In genomic region chr2:151973901-151974199, GRCh38 we compare ENCODE assay signal across 9 cellular contexts.
DNase-seq lines count a peak whose midpoint lies in the region; ATAC-seq, FAIRE-seq and TF ChIP-seq lines count a peak whose summit lies in the region.
"Had no signal": no experiment of that assay in that cellular context is flagged by ENCODE, and none has a peak within 500 bp of the region (broad histone marks: within the 10 kb centered on the region; RNA-seq: fewer than 3 reads in every experiment).

No MANE protein-coding gene starts in this region.

- H3K4me1 Mint-ChIP-seq in nephron, result peaks cover 44% of the 10 kb centered on the region
- H3K4me1 Mint-ChIP-seq in activated T-helper 1 cell treated with anti-CD3 and anti-CD28 coated beads, Interleukin-12 subunit alpha, Interleukin-12 subunit beta, Interleukin-2, Interleukin-4 antibody, amounts not matched to agents 30 ng/mL and 10 ng/mL and 1 ng/mL, durations not matched to agents 14 hours and 24 hours and 36 hours (ENCODE audit: low read depth), result peaks cover 23% of the 10 kb centered on the region

- 22 to 26% methylated on average over 7 to 8 of the region's 8 CpGs for WGBS in ectodermal cell, 2 experiments

- H3K27me3 Mint-ChIP-seq in nephron (ENCODE audit: low read depth), result no peaks in the 10 kb centered on the region
- H3K27me3 Mint-ChIP-seq in activated T-helper 1 cell treated with anti-CD3 and anti-CD28 coated beads, Interleukin-12 subunit alpha, Interleukin-12 subunit beta, Interleukin-2, Interleukin-4 antibody, amounts not matched to agents 30 ng/mL and 10 ng/mL and 1 ng/mL, durations not matched to agents 14 hours and 24 hours and 36 hours (ENCODE audit: insufficient read depth), result peaks cover 6% of the 10 kb centered on the region

- TF ChIP-seq POLR2A in GM12892 (IDR thresholded peaks at IDR 0.05; ENCODE audit: low read depth, low read length), result no peak

- DNase-seq in GM12892 (ENCODE audit: insufficient read length) (no peak), NCI-H345 treated with DMSO at 0.1 percent for 48 hours (lab: John Stamatoyannopoulos, UW; ENCODE audit: unreplicated experiment) (peak; percentile 79)
- DNase-seq in activated T-helper 1 cell treated with anti-CD3 and anti-CD28 coated beads, Interleukin-12 subunit alpha, Interleukin-12 subunit beta, Interleukin-2, Interleukin-4 antibody, amounts not matched to agents 30 ng/mL and 10 ng/mL and 1 ng/mL, durations not matched to agents 14 hours and 24 hours and 36 hours (ENCODE audit: low spot score), result no peak
- DNase-seq: cortex of kidney had no signal

- H3K9me3 Mint-ChIP-seq in nephron, result no peaks in the 10 kb centered on the region
- H3K9me3 Mint-ChIP-seq in activated T-helper 1 cell treated with anti-CD3 and anti-CD28 coated beads, Interleukin-12 subunit alpha, Interleukin-12 subunit beta, Interleukin-2, Interleukin-4 antibody, amounts not matched to agents 30 ng/mL and 10 ng/mL and 1 ng/mL, durations not matched to agents 14 hours and 24 hours and 36 hours, result no peaks in the 10 kb centered on the region

- peaks cover 11% of the 10 kb centered on the region for H3K4me1 ChIP-seq in ectodermal cell (ENCODE audit: control insufficient read depth, insufficient read depth, low read length)

- H3K4me3 Mint-ChIP-seq in nephron, result peak overlapping the region; percentile 53 to 70 (median 55)
- no peak overlapping the region for H3K4me3 Mint-ChIP-seq in activated T-helper 1 cell treated with anti-CD3 and anti-CD28 coated beads, Interleukin-12 subunit alpha, Interleukin-12 subunit beta, Interleukin-2, Interleukin-4 antibody, amounts not matched to agents 30 ng/mL and 10 ng/mL and 1 ng/mL, durations not matched to agents 14 hours and 24 hours and 36 hours

- H3K27ac ChIP-seq in ectodermal cell (ENCODE audit: insufficient read depth, low read depth, low read length, poor library complexity, severe bottlenecking), result no peak overlapping the region

- intact Hi-C loops in activated T-helper 1 cell treated with anti-CD3 and anti-CD28 coated beads, Interleukin-12 subunit alpha, Interleukin-12 subunit beta, Interleukin-2, Interleukin-4 antibody, amounts not matched to agents 30 ng/mL and 10 ng/mL and 1 ng/mL, durations not matched to agents 14 hours and 24 hours and 36 hours (cut with micrococcal nuclease), result no loop called here

- peak; percentile 91 for FAIRE-seq in GM12892 (lab: Jason Lieb, UNC)

- H3K36me3 ChIP-seq in ectodermal cell (ENCODE audit: control insufficient read depth, insufficient read depth, low read length), result no peaks in the 10 kb centered on the region

- no peak for ATAC-seq in GM18868 (IDR thresholded peaks at IDR 0.05; ENCODE audit: unreplicated experiment)
- no peak for ATAC-seq in HG02970 (IDR thresholded peaks at IDR 0.05; ENCODE audit: low FRiP score, unreplicated experiment)
- no peak for ATAC-seq in HG03095 (IDR thresholded peaks at IDR 0.05; ENCODE audit: unreplicated experiment)

- no peaks in the 10 kb centered on the region for H3K9me3 ChIP-seq in ectodermal cell (ENCODE audit: control insufficient read depth, low read length)

- H3K4me3 ChIP-seq in ectodermal cell (ENCODE audit: insufficient read depth, low read depth, low read length), result peak overlapping the region; percentile 11

- H3K36me3 Mint-ChIP-seq in nephron (ENCODE audit: low read depth), result no peaks in the 10 kb centered on the region
- H3K36me3 Mint-ChIP-seq in activated T-helper 1 cell treated with anti-CD3 and anti-CD28 coated beads, Interleukin-12 subunit alpha, Interleukin-12 subunit beta, Interleukin-2, Interleukin-4 antibody, amounts not matched to agents 30 ng/mL and 10 ng/mL and 1 ng/mL, durations not matched to agents 14 hours and 24 hours and 36 hours (ENCODE audit: low read depth), result no peaks in the 10 kb centered on the region

- TF ChIP-seq CTCF in nephron (IDR thresholded peaks at IDR 0.05; ENCODE audit: unreplicated experiment in 3 of 3), result no peak

- H3K27ac Mint-ChIP-seq in nephron, result peak overlapping the region in 2 of 3 experiments; percentile 9 to 66
- no peak overlapping the region for H3K27ac Mint-ChIP-seq in activated T-helper 1 cell treated with anti-CD3 and anti-CD28 coated beads, Interleukin-12 subunit alpha, Interleukin-12 subunit beta, Interleukin-2, Interleukin-4 antibody, amounts not matched to agents 30 ng/mL and 10 ng/mL and 1 ng/mL, durations not matched to agents 14 hours and 24 hours and 36 hours

- no peaks in the 10 kb centered on the region for H3K27me3 ChIP-seq in ectodermal cell (ENCODE audit: control insufficient read depth, insufficient read depth, low read length, poor library complexity, severe bottlenecking)
